In the genomic region with DNA sequence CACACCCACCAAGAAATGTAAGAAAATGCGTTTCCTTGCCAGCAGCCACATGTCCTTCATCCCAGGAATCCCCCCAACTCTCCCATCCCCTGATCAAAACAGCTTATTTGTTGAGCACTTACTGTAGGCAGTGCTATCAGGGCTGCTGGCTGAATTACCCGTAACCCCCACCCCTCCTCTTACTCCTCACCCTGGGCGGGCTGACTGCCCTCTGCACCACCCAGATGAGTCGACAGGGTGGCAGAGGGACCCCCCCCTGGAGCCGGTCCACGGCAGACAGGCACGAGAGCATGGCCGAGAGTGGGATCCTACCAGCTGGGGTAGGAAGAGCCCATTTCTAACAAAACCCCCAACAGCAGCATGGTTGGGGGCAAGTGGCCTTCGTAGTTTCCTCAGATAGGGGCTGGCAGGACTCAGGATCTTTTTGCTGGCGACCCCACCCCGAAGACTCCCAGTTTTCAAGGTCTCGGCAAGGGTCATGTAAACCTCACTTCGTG, we compare ENCODE assay signal across 1 cellular context.
TF ChIP-seq lines count a peak whose summit lies in the region.

No MANE protein-coding gene starts in this region.

TF ChIP-seq in K562, 482 proteins besides CTCF, POLR2A, EP300 and RAD21 (continued from another document):
- TF ChIP-seq, protein P1, sequence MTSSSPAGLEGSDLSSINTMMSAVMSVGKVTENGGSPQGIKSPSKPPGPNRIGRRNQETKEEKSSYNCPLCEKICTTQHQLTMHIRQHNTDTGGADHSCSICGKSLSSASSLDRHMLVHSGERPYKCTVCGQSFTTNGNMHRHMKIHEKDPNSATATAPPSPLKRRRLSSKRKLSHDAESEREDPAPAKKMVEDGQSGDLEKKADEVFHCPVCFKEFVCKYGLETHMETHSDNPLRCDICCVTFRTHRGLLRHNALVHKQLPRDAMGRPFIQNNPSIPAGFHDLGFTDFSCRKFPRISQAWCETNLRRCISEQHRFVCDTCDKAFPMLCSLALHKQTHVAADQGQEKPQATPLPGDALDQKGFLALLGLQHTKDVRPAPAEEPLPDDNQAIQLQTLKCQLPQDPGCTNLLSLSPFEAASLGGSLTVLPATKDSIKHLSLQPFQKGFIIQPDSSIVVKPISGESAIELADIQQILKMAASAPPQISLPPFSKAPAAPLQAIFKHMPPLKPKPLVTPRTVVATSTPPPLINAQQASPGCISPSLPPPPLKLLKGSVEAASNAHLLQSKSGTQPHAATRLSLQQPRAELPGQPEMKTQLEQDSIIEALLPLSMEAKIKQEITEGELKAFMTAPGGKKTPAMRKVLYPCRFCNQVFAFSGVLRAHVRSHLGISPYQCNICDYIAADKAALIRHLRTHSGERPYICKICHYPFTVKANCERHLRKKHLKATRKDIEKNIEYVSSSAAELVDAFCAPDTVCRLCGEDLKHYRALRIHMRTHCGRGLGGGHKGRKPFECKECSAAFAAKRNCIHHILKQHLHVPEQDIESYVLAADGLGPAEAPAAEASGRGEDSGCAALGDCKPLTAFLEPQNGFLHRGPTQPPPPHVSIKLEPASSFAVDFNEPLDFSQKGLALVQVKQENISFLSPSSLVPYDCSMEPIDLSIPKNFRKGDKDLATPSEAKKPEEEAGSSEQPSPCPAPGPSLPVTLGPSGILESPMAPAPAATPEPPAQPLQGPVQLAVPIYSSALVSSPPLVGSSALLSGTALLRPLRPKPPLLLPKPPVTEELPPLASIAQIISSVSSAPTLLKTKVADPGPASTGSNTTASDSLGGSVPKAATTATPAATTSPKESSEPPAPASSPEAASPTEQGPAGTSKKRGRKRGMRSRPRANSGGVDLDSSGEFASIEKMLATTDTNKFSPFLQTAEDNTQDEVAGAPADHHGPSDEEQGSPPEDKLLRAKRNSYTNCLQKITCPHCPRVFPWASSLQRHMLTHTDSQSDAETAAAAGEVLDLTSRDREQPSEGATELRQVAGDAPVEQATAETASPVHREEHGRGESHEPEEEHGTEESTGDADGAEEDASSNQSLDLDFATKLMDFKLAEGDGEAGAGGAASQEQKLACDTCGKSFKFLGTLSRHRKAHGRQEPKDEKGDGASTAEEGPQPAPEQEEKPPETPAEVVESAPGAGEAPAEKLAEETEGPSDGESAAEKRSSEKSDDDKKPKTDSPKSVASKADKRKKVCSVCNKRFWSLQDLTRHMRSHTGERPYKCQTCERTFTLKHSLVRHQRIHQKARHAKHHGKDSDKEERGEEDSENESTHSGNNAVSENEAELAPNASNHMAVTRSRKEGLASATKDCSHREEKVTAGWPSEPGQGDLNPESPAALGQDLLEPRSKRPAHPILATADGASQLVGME (CRISPR knock-in tag; IDR thresholded peaks at IDR 0.05), result no peak
- no peak for TF ChIP-seq NFYB (IDR thresholded peaks at IDR 0.05; ENCODE audit: extremely low read depth, insufficient read length)
- TF ChIP-seq, protein P2, sequence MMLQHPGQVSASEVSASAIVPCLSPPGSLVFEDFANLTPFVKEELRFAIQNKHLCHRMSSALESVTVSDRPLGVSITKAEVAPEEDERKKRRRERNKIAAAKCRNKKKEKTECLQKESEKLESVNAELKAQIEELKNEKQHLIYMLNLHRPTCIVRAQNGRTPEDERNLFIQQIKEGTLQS (IDR thresholded peaks at IDR 0.05), result no peak
- TF ChIP-seq, protein P2 (CRISPR knock-in tag; conservative IDR thresholded peaks at IDR 0.05), result no peak
- TF ChIP-seq CREBBP (IDR thresholded peaks at IDR 0.05; ENCODE audit: low read depth, low read length), result no peak
- TF ChIP-seq, protein P3, sequence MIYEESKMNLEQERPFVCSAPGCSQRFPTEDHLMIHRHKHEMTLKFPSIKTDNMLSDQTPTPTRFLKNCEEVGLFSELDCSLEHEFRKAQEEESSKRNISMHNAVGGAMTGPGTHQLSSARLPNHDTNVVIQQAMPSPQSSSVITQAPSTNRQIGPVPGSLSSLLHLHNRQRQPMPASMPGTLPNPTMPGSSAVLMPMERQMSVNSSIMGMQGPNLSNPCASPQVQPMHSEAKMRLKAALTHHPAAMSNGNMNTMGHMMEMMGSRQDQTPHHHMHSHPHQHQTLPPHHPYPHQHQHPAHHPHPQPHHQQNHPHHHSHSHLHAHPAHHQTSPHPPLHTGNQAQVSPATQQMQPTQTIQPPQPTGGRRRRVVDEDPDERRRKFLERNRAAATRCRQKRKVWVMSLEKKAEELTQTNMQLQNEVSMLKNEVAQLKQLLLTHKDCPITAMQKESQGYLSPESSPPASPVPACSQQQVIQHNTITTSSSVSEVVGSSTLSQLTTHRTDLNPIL (CRISPR knock-in tag; IDR thresholded peaks at IDR 0.05), result no peak
- TF ChIP-seq SRSF7 (optimal IDR thresholded peaks at IDR 0.05; ENCODE audit: low read depth, low read length), result no peak
- peak; percentile 55; the same call in 1 of the 2 replicates for TF ChIP-seq SUPT5H (IDR thresholded peaks at IDR 0.05)
- no peak for TF ChIP-seq BDP1 (IDR thresholded peaks at IDR 0.05; ENCODE audit: insufficient read depth, insufficient read length)
- TF ChIP-seq, protein P4, sequence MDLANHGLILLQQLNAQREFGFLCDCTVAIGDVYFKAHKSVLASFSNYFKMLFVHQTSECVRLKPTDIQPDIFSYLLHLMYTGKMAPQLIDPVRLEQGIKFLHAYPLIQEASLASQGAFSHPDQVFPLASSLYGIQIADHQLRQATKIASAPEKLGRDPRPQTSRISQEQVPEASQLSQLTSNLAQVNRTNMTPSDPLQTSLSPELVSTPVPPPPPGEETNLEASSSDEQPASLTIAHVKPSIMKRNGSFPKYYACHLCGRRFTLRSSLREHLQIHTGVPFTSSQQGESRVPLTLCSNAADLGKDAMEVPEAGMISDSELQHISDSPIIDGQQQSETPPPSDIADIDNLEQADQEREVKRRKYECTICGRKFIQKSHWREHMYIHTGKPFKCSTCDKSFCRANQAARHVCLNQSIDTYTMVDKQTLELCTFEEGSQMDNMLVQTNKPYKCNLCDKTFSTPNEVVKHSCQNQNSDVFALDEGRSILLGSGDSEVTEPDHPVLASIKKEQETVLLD (IDR thresholded peaks at IDR 0.05), result no peak
- TF ChIP-seq POLR2B (IDR thresholded peaks at IDR 0.05; ENCODE audit: low read depth, partially characterized antibody), result peak; percentile 39
- TF ChIP-seq ARID2 (IDR thresholded peaks at IDR 0.05), result no peak
- no peak for TF ChIP-seq HCFC1 (IDR thresholded peaks at IDR 0.05; ENCODE audit: low read depth, low read length)
- no peak for TF ChIP-seq ZNF124 (CRISPR knock-in tag; IDR thresholded peaks at IDR 0.05)
- TF ChIP-seq ZNF668 (CRISPR knock-in tag; IDR thresholded peaks at IDR 0.05), result no peak
- TF ChIP-seq GTF2A2 (tag; IDR thresholded peaks at IDR 0.05), result no peak
- no peak for TF ChIP-seq KLF13 (tag; IDR thresholded peaks at IDR 0.05; ENCODE audit: borderline replicate concordance, low read depth)
- no peak for TF ChIP-seq ADNP (tag; IDR thresholded peaks at IDR 0.05)
- TF ChIP-seq, protein P5, sequence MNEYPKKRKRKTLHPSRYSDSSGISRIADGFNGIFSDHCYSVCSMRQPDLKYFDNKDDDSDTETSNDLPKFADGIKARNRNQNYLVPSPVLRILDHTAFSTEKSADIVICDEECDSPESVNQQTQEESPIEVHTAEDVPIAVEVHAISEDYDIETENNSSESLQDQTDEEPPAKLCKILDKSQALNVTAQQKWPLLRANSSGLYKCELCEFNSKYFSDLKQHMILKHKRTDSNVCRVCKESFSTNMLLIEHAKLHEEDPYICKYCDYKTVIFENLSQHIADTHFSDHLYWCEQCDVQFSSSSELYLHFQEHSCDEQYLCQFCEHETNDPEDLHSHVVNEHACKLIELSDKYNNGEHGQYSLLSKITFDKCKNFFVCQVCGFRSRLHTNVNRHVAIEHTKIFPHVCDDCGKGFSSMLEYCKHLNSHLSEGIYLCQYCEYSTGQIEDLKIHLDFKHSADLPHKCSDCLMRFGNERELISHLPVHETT (CRISPR knock-in tag; conservative IDR thresholded peaks at IDR 0.05 in 1 of 2, IDR thresholded peaks at IDR 0.05 in 1 of 2), result no peak
- no peak for TF ChIP-seq TSC22D4 (tag; IDR thresholded peaks at IDR 0.05)
- no peak for TF ChIP-seq JUND (IDR thresholded peaks at IDR 0.05; ENCODE audit: borderline replicate concordance, low read depth, low read length)
- TF ChIP-seq JUND (tag; IDR thresholded peaks at IDR 0.05; ENCODE audit: borderline replicate concordance, low read depth, low read length), result no peak
- TF ChIP-seq IFI16 (CRISPR knock-in tag; IDR thresholded peaks at IDR 0.05), result no peak
- peak; percentile 14; the same call in 1 of the 2 replicates for TF ChIP-seq ATF7 (IDR thresholded peaks at IDR 0.05)
- TF ChIP-seq, protein P6, sequence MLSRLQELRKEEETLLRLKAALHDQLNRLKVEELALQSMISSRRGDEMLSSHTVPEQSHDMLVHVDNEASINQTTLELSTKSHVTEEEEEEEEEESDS (CRISPR knock-in tag; IDR thresholded peaks at IDR 0.05), result no peak
